ENCODE assay signal across 9 cellular contexts in genomic region chr10:124094419-124094785, GRCh38. TPM values are rescaled to one million over a fixed set of nuclear protein-coding genes. Genes with fewer than 3 reads are reported as not detected.
DNase-seq lines count a peak whose midpoint lies in the region; ATAC-seq and TF ChIP-seq lines count a peak whose summit lies in the region.
"Had no signal": no experiment of that assay in that cellular context is flagged by ENCODE, and none has a peak within 500 bp of the region (broad histone marks: within the 10 kb centered on the region; RNA-seq: fewer than 3 reads in every experiment).

No MANE protein-coding gene starts in this region.

- no peak for DNase-seq in stimulated activated naive CD8-positive, alpha-beta T cell treated with anti-CD3 and anti-CD28 coated beads, Interleukin-15, Interleukin-2, amounts not matched to agents 100 U/mL and 50 U/mL, for 24 hours
- no peak for DNase-seq in glutamatergic neuron
- no peak for DNase-seq in NCI-H345 treated with DMSO at 0.1 percent for 48 hours (lab: John Stamatoyannopoulos, UW; ENCODE audit: unreplicated experiment)
- no peak for DNase-seq in NCI-H1417 (lab: John Stamatoyannopoulos, UW)
- no peak for DNase-seq in glomerular visceral epithelial cell (ENCODE audit: extremely low spot score)
- no peak for DNase-seq in OCI-M1 (lab: John Stamatoyannopoulos, UW)

- H3K4me3 Mint-ChIP-seq in stimulated activated naive CD8-positive, alpha-beta T cell treated with anti-CD3 and anti-CD28 coated beads, Interleukin-15, Interleukin-2, amounts not matched to agents 100 ng/mL and 50 ng/mL, for 24 hours: peak overlapping the region; percentile 41
- peak overlapping the region; percentile 42 for H3K4me3 Mint-ChIP-seq in glutamatergic neuron (ENCODE audit: unreplicated experiment)

- TF ChIP-seq CTCF in glutamatergic neuron (IDR thresholded peaks at IDR 0.05; ENCODE audit: partially characterized antibody, unreplicated experiment) (no peak), neutrophil (IDR thresholded peaks at IDR 0.05) (no peak)

- no peaks in the 10 kb centered on the region for H3K9me3 Mint-ChIP-seq in stimulated activated naive CD8-positive, alpha-beta T cell treated with anti-CD3 and anti-CD28 coated beads, Interleukin-15, Interleukin-2, amounts not matched to agents 100 ng/mL and 50 ng/mL, for 24 hours
- H3K9me3 Mint-ChIP-seq in glutamatergic neuron (ENCODE audit: unreplicated experiment): peaks cover 5% of the 10 kb centered on the region

- H3K36me3 ChIP-seq in neutrophil: peaks cover 15% of the 10 kb centered on the region

- H3K9me3 ChIP-seq in neutrophil: no peaks in the 10 kb centered on the region

- no peak overlapping the region for H3K27ac Mint-ChIP-seq in stimulated activated naive CD8-positive, alpha-beta T cell treated with anti-CD3 and anti-CD28 coated beads, Interleukin-15, Interleukin-2, amounts not matched to agents 100 ng/mL and 50 ng/mL, for 24 hours
- peak overlapping the region; percentile 38 for H3K27ac Mint-ChIP-seq in glutamatergic neuron (ENCODE audit: unreplicated experiment)

- peak overlapping the region; percentile 100 for H3K27ac ChIP-seq in neutrophil

- H3K36me3 Mint-ChIP-seq in stimulated activated naive CD8-positive, alpha-beta T cell treated with anti-CD3 and anti-CD28 coated beads, Interleukin-15, Interleukin-2, amounts not matched to agents 100 ng/mL and 50 ng/mL, for 24 hours (ENCODE audit: low read depth): no peaks in the 10 kb centered on the region
- H3K36me3 Mint-ChIP-seq in glutamatergic neuron (ENCODE audit: unreplicated experiment): peaks cover 5% of the 10 kb centered on the region

- no peak for ATAC-seq in stimulated activated naive CD8-positive, alpha-beta T cell treated with anti-CD3 and anti-CD28 coated beads, Interleukin-15, Interleukin-2, amounts not matched to agents 100 U/mL and 50 U/mL, for 24 hours
- ATAC-seq: K562 had no signal

- peaks cover 35 to 36% of the 10 kb centered on the region in 2 experiments for H3K4me1 ChIP-seq in neutrophil (ENCODE audit: control insufficient read depth in 1 of 2, insufficient read depth in 1 of 2, low read depth in 1 of 2, low read length in 1 of 2)

- peaks cover 4% of the 10 kb centered on the region for H3K4me1 Mint-ChIP-seq in stimulated activated naive CD8-positive, alpha-beta T cell treated with anti-CD3 and anti-CD28 coated beads, Interleukin-15, Interleukin-2, amounts not matched to agents 100 ng/mL and 50 ng/mL, for 24 hours (ENCODE audit: low read depth)
- peaks cover 18% of the 10 kb centered on the region for H3K4me1 Mint-ChIP-seq in glutamatergic neuron (ENCODE audit: low read depth, unreplicated experiment)

- H3K4me3 ChIP-seq in neutrophil (ENCODE audit: low read depth in 1 of 2, low read length in 1 of 2): peak overlapping the region; percentile 89 to 100
- H3K4me3 ChIP-seq: K562 had no signal

- peaks cover 43% of the 10 kb centered on the region for H3K27me3 Mint-ChIP-seq in stimulated activated naive CD8-positive, alpha-beta T cell treated with anti-CD3 and anti-CD28 coated beads, Interleukin-15, Interleukin-2, amounts not matched to agents 100 ng/mL and 50 ng/mL, for 24 hours
- peaks cover 24% of the 10 kb centered on the region for H3K27me3 Mint-ChIP-seq in glutamatergic neuron (ENCODE audit: unreplicated experiment)

- peaks cover 53% of the 10 kb centered on the region for H3K27me3 ChIP-seq in neutrophil

RNA-seq across cellular contexts. Expression of gene CHST15, which starts 1.0 kb away (rescaled TPM):
- total RNA-seq in glutamatergic neuron (ENCODE audit: unreplicated experiment): 2.4 TPM
